8 cellular contexts compared by ENCODE assay signal in the genomic region with DNA sequence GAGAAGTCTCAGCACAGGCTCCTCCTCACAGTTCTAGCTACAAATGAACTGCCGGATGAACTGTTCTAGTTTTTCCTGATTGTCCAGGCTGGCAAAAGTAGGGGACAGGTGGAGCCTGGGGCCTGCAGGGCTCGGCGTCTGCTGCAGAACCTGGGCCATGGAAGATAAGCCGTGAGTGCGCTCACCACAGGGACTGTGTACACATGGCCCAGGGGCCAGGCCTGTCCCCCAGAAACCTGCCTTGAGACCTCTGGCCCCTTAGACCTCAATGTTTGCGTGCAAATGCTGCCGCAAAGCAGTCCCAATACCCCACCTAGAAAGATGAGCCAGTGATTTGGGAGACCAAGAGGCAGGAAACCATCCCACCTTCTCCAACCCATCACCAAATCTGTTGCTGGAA. TPM values are rescaled to one million over a fixed set of nuclear protein-coding genes. Genes with fewer than 3 reads are reported as not detected.
A peak's percentile ranks its signal among the peaks of the same experiment; 100 is the strongest.
DNase-seq lines count a peak whose midpoint lies in the region; ATAC-seq, FAIRE-seq and TF ChIP-seq lines count a peak whose summit lies in the region.
"Not testable (repeated sequence)": the region's sequence is repeated elsewhere in the genome, so short reads cannot be mapped to it uniquely, and the experiment has no call there.
"Had no signal": no experiment of that assay in that cellular context is flagged by ENCODE, and none has a peak within 500 bp of the region (broad histone marks: within the 10 kb centered on the region; RNA-seq: fewer than 3 reads in every experiment).

No MANE protein-coding gene starts in this region.

- not testable (repeated sequence) for TF ChIP-seq EP300 in K562 (IDR thresholded peaks at IDR 0.05; ENCODE audit: low read length)

- not testable (repeated sequence) for FAIRE-seq in K562 (lab: Jason Lieb, UNC); kidney (lab: Jason Lieb, UNC)

- intact Hi-C loops in K562 (cut with micrococcal nuclease); kidney (cut with DNase I): not testable (repeated sequence)
- intact Hi-C loops in cardiac septum (cut with DNase I) = loop anchor here (10.0 kb wide), 2 partner anchors 53 to 93 kb away; partner anchors contain the start of gene ADRA2B

- not testable (repeated sequence) for H3K79me2 ChIP-seq in K562 (ENCODE audit: control insufficient read depth, insufficient read depth, low read length)

- TF ChIP-seq POLR2A in K562 (conservative IDR thresholded peaks at IDR 0.05) = not testable (repeated sequence)

- not testable (repeated sequence) for H3K9me1 ChIP-seq in K562 (ENCODE audit: control insufficient read depth, insufficient read depth, low read length)

- not testable (repeated sequence) for H3K36me3 ChIP-seq in K562 (ENCODE audit: control insufficient read depth, insufficient read depth, low read length); kidney (ENCODE audit: control insufficient read depth in 1 of 2, insufficient read depth in 2 of 2, low read length in 2 of 2)

- WGBS in K562 (ENCODE audit: insufficient coverage, low coverage, missing lambda C conversion rate) = 4% methylated on average over 7 of the region's 7 CpGs

- DNase-seq in G401 (ENCODE audit: low spot score) (peak; percentile 27), K562 (ENCODE audit: extremely low read depth in 1 of 4, low spot score in 3 of 4) (peak in 1 of 4 experiments; percentile 10), dedifferentiated amniotic fluid mesenchymal stem cell (ENCODE audit: extremely low spot score) (peak; percentile 4), cardiac septum (ENCODE audit: low spot score) (peak; percentile 27), kidney (peak; percentile 33)
- DNase-seq in substantia nigra (lab: John Stamatoyannopoulos, UW) = not testable (repeated sequence)

- not testable (repeated sequence) for H3K9ac ChIP-seq in K562 (ENCODE audit: insufficient read depth in 1 of 2, low read depth in 2 of 2, low read length in 2 of 2); kidney (ENCODE audit: low read length in 2 of 2)

- CTCF ChIA-PET in K562 (lab: Yijun Ruan, JAX; ENCODE audit: low intra/inter-chr PET ratio) = interaction anchor here (0.6 to 1.8 kb wide), 3 partner anchors 94 to 1090 kb away, joined by 3 to 12 read pairs (median 4); partner anchors contain the start of gene ADRA2B

- peaks cover 0 to 13% of the 10 kb centered on the region in 2 experiments; a peak in 2 of 5 replicates for H3K4me1 ChIP-seq in K562 (replicated peaks in 1 of 2; ENCODE audit: control insufficient read depth in 2 of 2, insufficient read depth in 2 of 2, low read length in 2 of 2)
- H3K4me1 ChIP-seq in kidney (ENCODE audit: control insufficient read depth in 1 of 2, insufficient read depth in 1 of 2, low read depth in 1 of 2, low read length in 2 of 2) = not testable (repeated sequence)

- POLR2A ChIA-PET in K562 (lab: Yijun Ruan, JAX) = interaction anchor here (0.5 to 0.7 kb wide), 2 partner anchors 240 to 356 kb away, joined by 3 read pairs; no protein-coding TSS in a partner anchor

- not testable (repeated sequence) for BruUV-seq in K562 (replicated peaks; lab: Mats Ljungman, UMichigan)

- not testable (repeated sequence) for H3K4me2 ChIP-seq in K562 (ENCODE audit: insufficient read depth, low read length)

- ATAC-seq in K562 = not testable (repeated sequence)

- in situ Hi-C loops in G401 (cut with HindIII; ENCODE audit: low sequenced_read_pairs) = not testable (repeated sequence)
- in situ Hi-C loops in K562 (cut with MboI) = loop anchor here (5.0 to 25.0 kb wide), 3 partner anchors 90 to 490 kb away; partner anchors contain the start of gene NEURL3

- H3K27ac ChIP-seq in K562 (ENCODE audit: extremely low read depth, low read depth, low read length); kidney (ENCODE audit: low read depth in 2 of 2, low read length in 2 of 2): not testable (repeated sequence)
- peak overlapping the region; percentile 42 for H3K27ac ChIP-seq in substantia nigra (ENCODE audit: low read depth, low read length, poor library complexity, severe bottlenecking)

- H2AFZ ChIP-seq in K562 (ENCODE audit: low read depth, low read length) = not testable (repeated sequence)

- not testable (repeated sequence) for H3K27me3 ChIP-seq in K562 (ENCODE audit: control insufficient read depth in 2 of 2, insufficient read depth in 2 of 2, low read length in 2 of 2)

- TF ChIP-seq RAD21 in K562 (CRISPR knock-in tag; conservative IDR thresholded peaks at IDR 0.05 in 1 of 2, IDR thresholded peaks at IDR 0.05 in 1 of 2) = not testable (repeated sequence)

- H3K4me3 ChIP-seq in K562; kidney (ENCODE audit: low read length in 2 of 2): not testable (repeated sequence)

- TF ChIP-seq CTCF in K562 (IDR thresholded peaks at IDR 0.05 in 2 of 3, conservative IDR thresholded peaks at IDR 0.05 in 1 of 3; ENCODE audit: insufficient read depth in 2 of 3, low read depth in 1 of 3, low read length in 3 of 3); kidney (IDR thresholded peaks at IDR 0.05; ENCODE audit: borderline replicate concordance, extremely low read depth, insufficient read depth): not testable (repeated sequence)

- H4K20me1 ChIP-seq in K562 (replicated peaks; ENCODE audit: control insufficient read depth, insufficient read depth, low read length) = not testable (repeated sequence)

- not testable (repeated sequence) for H3K9me3 ChIP-seq in K562 (replicated peaks; ENCODE audit: control insufficient read depth, insufficient read depth, low read depth, low read length); kidney (ENCODE audit: control insufficient read depth in 1 of 2, low read length in 2 of 2)

TF ChIP-seq in K562, 482 proteins besides CTCF, POLR2A, EP300 and RAD21:
- TF ChIP-seq CBFA2T2 (conservative IDR thresholded peaks at IDR 0.05) (peak; percentile 53), FOXA3 (CRISPR knock-in tag; conservative IDR thresholded peaks at IDR 0.05 in 1 of 2, IDR thresholded peaks at IDR 0.05 in 1 of 2) (peak in 1 of 2 experiments; percentile 91; a peak in 2 of 4 replicates), CBFA2T3 (IDR thresholded peaks at IDR 0.05) (peak; percentile 52)

RNA-seq across cellular contexts. Expression of gene GPAT2, which starts 12.6 kb away (rescaled TPM):
- not detected in 2 replicates for total RNA-seq in G401 (2014; rRNA removed; shearing (Covaris generic))
- 0.12 TPM in 2 replicates for total RNA-seq in K562 (2011; cell fraction: chromatin; rRNA removed; ENCODE audit: low replicate concordance)
- under 0.01 and 0.39 TPM in 2 replicates for total RNA-seq in K562 (2011; cell fraction: nucleolus; rRNA removed)
- not detected in 2 replicates for total RNA-seq in K562 (2011; cell fraction: nucleoplasm; rRNA removed)
- total RNA-seq in K562 (2014; rRNA removed) (0.14 and 0.33 TPM in 2 replicates), K562 (2014; rRNA removed; fragmentation: Illumina TruSeq; extraction: Trizol) (not detected in 2 replicates), K562 (2015; rRNA removed; fragmentation: Illumina TruSeq; extraction: Trizol) (0.11 and 0.38 TPM in 2 replicates), K562 (2021) (0.33 and 0.94 TPM in 2 replicates), cardiac septum (6.6 TPM), kidney (2.7 TPM)
- polyA plus RNA-seq in K562 (2011; rRNA removed) (not detected in 2 replicates), K562 (2014; fragmentation: Illumina TruSeq; extraction: Trizol) (0.30 TPM in 2 replicates), K562 (2014; fragmentation: Nextera tagmentation; extraction: Ambion mirVana) (under 1 TPM in 1 of 2 experiments, not detected in 1; 0.01 TPM), K562 (2014; rRNA removed) (0.42 and 1.2 TPM in 2 replicates), kidney (ENCODE audit: insufficient read depth, low read depth, low replicate concordance) (1.1 TPM)
- 0.03 and 0.25 TPM in 2 replicates for polyA plus RNA-seq in K562 (2011; cell fraction: cytosol; rRNA removed)
- 0.34 and 0.55 TPM in 2 replicates for polyA plus RNA-seq in K562 (2011; cell fraction: nucleus; rRNA removed)
- 0.33 and 1.1 TPM in 2 replicates for polyA plus RNA-seq in K562 (2012)
- polyA minus RNA-seq in K562 (2011; rRNA and poly(A)+ RNA removed) = not detected in 2 replicates
- polyA minus RNA-seq in K562 (2011; cell fraction: cytosol; rRNA and poly(A)+ RNA removed) = not detected in 2 replicates
- polyA minus RNA-seq in K562 (2011; cell fraction: nucleus; rRNA and poly(A)+ RNA removed) = 0.11 and 0.94 TPM in 2 replicates
- total RNA-seq: Caco-2, GM12878 had no signal

RNA-seq across cellular contexts. Expression of gene ANKRD36C, which starts 30.5 kb away (rescaled TPM):
- 6.6 and 15.6 TPM in 2 replicates for total RNA-seq in G401 (2014; rRNA removed; shearing (Covaris generic))
- 118 and 313 TPM in 2 replicates for total RNA-seq in K562 (2011; cell fraction: chromatin; rRNA removed; ENCODE audit: low replicate concordance)
- 51.0 and 71.8 TPM in 2 replicates for total RNA-seq in K562 (2011; cell fraction: nucleolus; rRNA removed)
- total RNA-seq in K562 (2011; cell fraction: nucleoplasm; rRNA removed) = 102 and 124 TPM in 2 replicates
- 23.2 and 23.6 TPM in 2 replicates for total RNA-seq in K562 (2014; rRNA removed)
- 44.4 and 45.3 TPM in 2 replicates for total RNA-seq in K562 (2014; rRNA removed; fragmentation: Illumina TruSeq; extraction: Trizol)
- total RNA-seq in K562 (2015; rRNA removed; fragmentation: Illumina TruSeq; extraction: Trizol) = 50.0 and 51.6 TPM in 2 replicates
- total RNA-seq in K562 (2021) = 26.4 and 26.6 TPM in 2 replicates
- polyA plus RNA-seq in K562 (2011; rRNA removed) = 10.6 and 11.9 TPM in 2 replicates
- 1.2 and 1.7 TPM in 2 replicates for polyA plus RNA-seq in K562 (2011; cell fraction: cytosol; rRNA removed)
- polyA plus RNA-seq in K562 (2011; cell fraction: nucleus; rRNA removed) = 39.1 and 44.8 TPM in 2 replicates
- 5.6 and 7.4 TPM in 2 replicates for polyA plus RNA-seq in K562 (2012)
- 6.7 and 7.3 TPM in 2 replicates for polyA plus RNA-seq in K562 (2014; fragmentation: Illumina TruSeq; extraction: Trizol)
- 10 to 100 TPM in 1 of 2 experiments, 1 to 10 TPM in 1; 4.4 to 11.9 TPM for polyA plus RNA-seq in K562 (2014; fragmentation: Nextera tagmentation; extraction: Ambion mirVana)
- 6.4 and 8.4 TPM in 2 replicates for polyA plus RNA-seq in K562 (2014; rRNA removed)
- polyA minus RNA-seq in K562 (2011; rRNA and poly(A)+ RNA removed) = 116 and 173 TPM in 2 replicates
- 10.6 and 15.7 TPM in 2 replicates for polyA minus RNA-seq in K562 (2011; cell fraction: cytosol; rRNA and poly(A)+ RNA removed)
- polyA minus RNA-seq in K562 (2011; cell fraction: nucleus; rRNA and poly(A)+ RNA removed) = 179 and 403 TPM in 2 replicates
- 9.2 TPM for total RNA-seq in cardiac septum
- 26.2 TPM for total RNA-seq in kidney
- 0.15 TPM for polyA plus RNA-seq in kidney (ENCODE audit: insufficient read depth, low read depth, low replicate concordance)
